8 cellular contexts compared by ENCODE assay signal in the genomic region with DNA sequence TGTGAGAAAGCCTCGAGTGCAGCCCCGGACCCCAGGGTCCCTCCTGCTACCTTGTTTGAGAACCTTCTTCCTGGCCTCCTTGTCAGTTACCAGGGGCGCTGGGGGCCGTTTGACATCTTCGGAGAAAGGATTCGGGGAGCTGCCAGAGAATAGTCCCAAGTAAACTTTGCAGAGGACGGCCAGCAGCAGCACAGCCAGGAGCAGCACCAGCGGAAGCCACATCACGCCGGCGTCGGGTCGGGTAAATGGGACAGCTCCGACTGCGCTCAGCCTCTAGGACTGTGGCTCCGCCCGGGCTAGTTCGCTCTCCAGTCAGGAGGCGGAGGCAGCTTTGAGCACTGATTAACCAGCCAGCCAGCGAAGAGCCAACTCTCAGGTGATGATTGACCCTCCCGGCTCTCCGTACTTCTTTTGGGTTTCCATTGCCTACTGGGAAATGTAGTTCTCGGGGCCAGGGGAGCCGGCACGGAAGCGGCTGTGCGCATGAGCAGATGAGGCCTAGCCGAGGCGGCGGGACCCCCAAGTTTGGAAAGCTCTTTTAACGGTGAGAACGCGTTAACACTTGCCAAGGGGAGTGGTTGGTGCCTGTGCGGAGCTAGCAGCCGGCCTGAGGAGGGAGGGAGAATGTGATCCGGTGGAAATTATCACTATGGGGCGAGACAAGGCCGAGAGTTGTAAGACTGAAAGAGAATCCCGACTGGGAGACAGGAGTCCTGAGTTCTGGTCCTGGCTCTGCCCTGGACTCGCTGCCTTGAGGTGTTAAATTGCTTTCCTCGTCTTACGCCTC. TPM values are rescaled to one million over a fixed set of nuclear protein-coding genes. Genes with fewer than 3 reads are reported as not detected.
DNase-seq lines count a peak whose midpoint lies in the region; ATAC-seq and TF ChIP-seq lines count a peak whose summit lies in the region.

A gene (plus strand): TSS at position 484 of the 787 bp plus-strand sequence. CDS start 2,430 bp downstream, outside the sequence.
A gene (minus strand): TSS at position 243 of the 787 bp plus-strand sequence. CDS start 21 bp downstream, at position 222.

- peak within 1 kb of the TSS; percentile 89 to 99 for H3K9ac ChIP-seq in colonic mucosa (ENCODE audit: low read depth in 2 of 2, low read length in 2 of 2)

- H3K4me1 ChIP-seq in BE2C (no peaks in the 10 kb centered on the region), colonic mucosa (peaks cover 4% of the 10 kb centered on the region)

- H3K4me3 ChIP-seq in BE2C (ENCODE audit: low read depth, low read length) (peak within 1 kb of the TSS; percentile 91), colonic mucosa (peak within 1 kb of the TSS; percentile 94)

- TF ChIP-seq CTCF in BE2C (IDR thresholded peaks at IDR 0.05; ENCODE audit: low read depth, low read length) (no peak), colonic mucosa (IDR thresholded peaks at IDR 0.05) (no peak)

- peak; percentile 94 for ATAC-seq in HG03460 (IDR thresholded peaks at IDR 0.05; ENCODE audit: unreplicated experiment)

- intact Hi-C loops in colonic mucosa (cut with DNase I) = no loop called here

- H3K27me3 ChIP-seq in BE2C = no peaks in the 10 kb centered on the region
- no peaks in the 10 kb centered on the region for H3K27me3 ChIP-seq in colonic mucosa

- peak within 1 kb of the TSS; percentile 94 for H3K27ac ChIP-seq in colonic mucosa

- DNase-seq in BE2C (peak; percentile 94), GM19240 (ENCODE audit: insufficient read length, low spot score) (peak; percentile 99), NCI-H526 (lab: John Stamatoyannopoulos, UW) (peak; percentile 98), colonic mucosa (peak; percentile 99), kidney tubule cell (ENCODE audit: low spot score) (peak; percentile 99)
- peak; percentile 97 for DNase-seq in activated CD4-positive, alpha-beta T cell treated with anti-CD3 and anti-CD28 coated beads for 48 hours
- peak; percentile 81 to 94 (median 88) for DNase-seq in stimulated activated CD4-positive, alpha-beta T cell treated with anti-CD3 and anti-CD28 coated beads, Interleukin-1b, Interleukin-23, amount 100 ng/mL, for 24 hours (ENCODE audit: low read depth in 4 of 4, low spot score in 1 of 4)

- H3K36me3 ChIP-seq in BE2C (no peaks in the 10 kb centered on the region), colonic mucosa (no peaks in the 10 kb centered on the region)

- no peaks in the 10 kb centered on the region for H3K9me3 ChIP-seq in BE2C
- no peaks in the 10 kb centered on the region for H3K9me3 ChIP-seq in colonic mucosa

RNA-seq across cellular contexts. Expression of the first gene that starts in this region (rescaled TPM):
- 11.1 TPM for polyA plus RNA-seq in BE2C (2012; ENCODE audit: insufficient read depth, insufficient read length, low read depth)
- 10 to 100 TPM; 13.4 to 19.4 TPM for total RNA-seq in colonic mucosa

RNA-seq across cellular contexts. Expression of the second gene that starts in this region (rescaled TPM):
- 20.7 TPM for polyA plus RNA-seq in BE2C (2012; ENCODE audit: insufficient read depth, insufficient read length, low read depth)
- 100 to 1,000 TPM; 145 to 190 TPM for total RNA-seq in colonic mucosa

Comparison
In these comparisons a context has a peak if more than half of its experiments do, and no peak if none do; other contexts are left out.
1. Peak in every context shown above with its lines: DNase-seq, ATAC-seq, H3K4me3 ChIP-seq and H3K27ac ChIP-seq.